17 cellular contexts compared by ENCODE assay signal in genomic region chr4:153095448-153096204, GRCh38.
"Had no signal": no experiment of that assay in that cellular context is flagged by ENCODE, and none has a peak within 500 bp of the region (broad histone marks: within the 10 kb centered on the region; RNA-seq: fewer than 3 reads in every experiment).

No MANE protein-coding gene starts in this region.

- H3K36me3 ChIP-seq: cardiac muscle cell, esophagus squamous epithelium, pancreas, stomach, upper lobe of left lung had no signal

- H3K27me3 ChIP-seq: cardiac muscle cell, esophagus squamous epithelium, pancreas, stomach, upper lobe of left lung had no signal

- H3K4me1 Mint-ChIP-seq: immature natural killer cell had no signal

- H3K9me3 ChIP-seq: esophagus squamous epithelium, pancreas, stomach, upper lobe of left lung had no signal

- H3K27me3 Mint-ChIP-seq: activated naive CD4-positive, alpha-beta T cell treated with anti-CD3 and anti-CD28 coated beads, Interleukin-2, amount 50 U/mL, for 24 hours; memory B cell; naive B cell had no signal

- H3K9me3 Mint-ChIP-seq: activated CD4-positive, alpha-beta T cell treated with anti-CD3 and anti-CD28 coated beads, Interleukin-2, amount 10 ng/mL, durations not matched to agents 7 days and 5 days; activated naive CD4-positive, alpha-beta T cell treated with anti-CD3 and anti-CD28 coated beads, Interleukin-2, amount 50 U/mL, for 24 hours; immature natural killer cell; memory B cell; naive B cell; stimulated activated effector memory CD8-positive, alpha-beta T cell treated with anti-CD3 and anti-CD28 coated beads, Interleukin-12 subunit alpha, Interleukin-12 subunit beta, amount 100 ng/mL, for 72 hours had no signal

- H3K4me1 ChIP-seq: esophagus squamous epithelium, pancreas, upper lobe of left lung had no signal

- ATAC-seq: left ventricle myocardium superior; pancreas; stimulated activated effector memory CD8-positive, alpha-beta T cell treated with anti-CD3 and anti-CD28 coated beads, Interleukin-12 subunit alpha, Interleukin-12 subunit beta, amount 100 ng/mL, for 72 hours had no signal

- H3K27ac ChIP-seq: cardiac muscle cell, esophagus squamous epithelium, pancreas, stomach, upper lobe of left lung had no signal

- DNase-seq: activated CD4-positive, alpha-beta T cell treated with anti-CD3 and anti-CD28 coated beads, Interleukin-2, amount 10 ng/mL, durations not matched to agents 7 days and 5 days; activated gamma-delta T cell; dermis blood vessel endothelial cell; effector memory CD4-positive, alpha-beta T cell; esophagus squamous epithelium; immature natural killer cell; left ventricle myocardium superior; naive B cell; pancreas; stimulated activated CD4-positive, alpha-beta T cell treated with anti-CD3 and anti-CD28 coated beads, Interleukin-4, amount 100 ng/mL, for 24 hours; stomach had no signal

- H3K4me3 ChIP-seq: cardiac muscle cell, esophagus squamous epithelium, pancreas, smooth muscle cell, stomach, upper lobe of left lung had no signal

- H3K36me3 Mint-ChIP-seq: activated naive CD4-positive, alpha-beta T cell treated with anti-CD3 and anti-CD28 coated beads, Interleukin-2, amount 50 U/mL, for 24 hours; immature natural killer cell; memory B cell; naive B cell; stimulated activated effector memory CD8-positive, alpha-beta T cell treated with anti-CD3 and anti-CD28 coated beads, Interleukin-12 subunit alpha, Interleukin-12 subunit beta, amount 100 ng/mL, for 72 hours had no signal

- H3K4me3 Mint-ChIP-seq: activated CD4-positive, alpha-beta T cell treated with anti-CD3 and anti-CD28 coated beads, Interleukin-2, amount 10 ng/mL, durations not matched to agents 7 days and 5 days; activated naive CD4-positive, alpha-beta T cell treated with anti-CD3 and anti-CD28 coated beads, Interleukin-2, amount 50 U/mL, for 24 hours; immature natural killer cell; memory B cell; naive B cell; stimulated activated effector memory CD8-positive, alpha-beta T cell treated with anti-CD3 and anti-CD28 coated beads, Interleukin-12 subunit alpha, Interleukin-12 subunit beta, amount 100 ng/mL, for 72 hours had no signal

- H3K4me2 ChIP-seq: smooth muscle cell had no signal

- H3K27ac Mint-ChIP-seq: activated CD4-positive, alpha-beta T cell treated with anti-CD3 and anti-CD28 coated beads, Interleukin-2, amount 10 ng/mL, durations not matched to agents 7 days and 5 days; activated naive CD4-positive, alpha-beta T cell treated with anti-CD3 and anti-CD28 coated beads, Interleukin-2, amount 50 U/mL, for 24 hours; immature natural killer cell; memory B cell; stimulated activated effector memory CD8-positive, alpha-beta T cell treated with anti-CD3 and anti-CD28 coated beads, Interleukin-12 subunit alpha, Interleukin-12 subunit beta, amount 100 ng/mL, for 72 hours had no signal
